21 cellular contexts compared by ENCODE assay signal in the genomic region with DNA sequence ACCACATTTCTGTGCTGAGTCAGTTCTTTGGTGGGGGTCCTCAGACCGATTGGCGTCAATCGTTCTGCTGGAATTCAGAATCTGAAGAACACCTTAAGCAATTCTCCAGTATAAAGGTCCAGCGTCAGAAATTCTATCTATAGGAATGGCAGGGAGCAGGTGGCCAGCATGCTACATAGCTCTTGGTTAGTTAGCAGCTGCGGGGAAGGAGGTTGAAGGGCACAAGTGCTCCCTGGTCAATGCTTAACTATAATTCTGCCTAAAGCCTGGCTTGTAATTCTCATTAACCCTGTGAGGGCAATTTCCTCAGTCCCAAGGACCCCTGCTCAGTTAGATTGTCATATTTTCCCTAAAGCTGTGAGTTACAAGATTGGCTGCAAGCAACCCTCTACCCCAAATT. TPM values are rescaled to one million over a fixed set of nuclear protein-coding genes. Genes with fewer than 3 reads are reported as not detected.
DNase-seq lines count a peak whose midpoint lies in the region; ATAC-seq, FAIRE-seq and TF ChIP-seq lines count a peak whose summit lies in the region.
"Had no signal": no experiment of that assay in that cellular context is flagged by ENCODE, and none has a peak within 500 bp of the region (broad histone marks: within the 10 kb centered on the region; RNA-seq: fewer than 3 reads in every experiment).

No MANE protein-coding gene starts in this region.

- TF ChIP-seq POLR2A in right lobe of liver (IDR thresholded peaks at IDR 0.05): no peak

- H3K4me1 ChIP-seq in right lobe of liver (peaks cover 0 to 37% (median 14%) of the 10 kb centered on the region in 4 donors), MM.1S (ENCODE audit: low read length) (no peaks in the 10 kb centered on the region)
- H3K4me1 ChIP-seq: HAP-1 had no signal

- peak; percentile 36 for FAIRE-seq in bronchial epithelial cell (lab: Jason Lieb, UNC)
- FAIRE-seq: G401.6, GM12892, GM19239, H54 had no signal

- no peaks in the 10 kb centered on the region for H3F3A ChIP-seq in MM.1S (ENCODE audit: insufficient read depth, low read length)

- H3K27ac ChIP-seq in right lobe of liver (peak overlapping the region in 1 of 3 donors; percentile 66), MM.1S (ENCODE audit: low read length) (no peak overlapping the region)

- ATAC-seq in left colon (peak; percentile 37), right lobe of liver (peak; percentile 47 to 62 (median 59)), HG02973 (IDR thresholded peaks at IDR 0.05; ENCODE audit: unreplicated experiment) (no peak)

- no peaks in the 10 kb centered on the region for H3K79me2 ChIP-seq in MM.1S (ENCODE audit: low read length)

- no peaks in the 10 kb centered on the region for H3K27me3 Mint-ChIP-seq in nephron (ENCODE audit: low read depth)

- H3K9me3 ChIP-seq in right lobe of liver (no peaks in the 10 kb centered on the region), MM.1S (replicated peaks; ENCODE audit: insufficient read depth, low read length) (no peaks in the 10 kb centered on the region)
- H3K9me3 ChIP-seq: HAP-1 had no signal

- H3K36me3 Mint-ChIP-seq in nephron (ENCODE audit: low read depth): no peaks in the 10 kb centered on the region
- H3K36me3 Mint-ChIP-seq: CD4-positive, alpha-beta memory T cell had no signal

- no peak for TF ChIP-seq CTCF in bronchial epithelial cell (IDR thresholded peaks at IDR 0.05; ENCODE audit: insufficient read depth, low read length, severe bottlenecking)
- TF ChIP-seq CTCF in right lobe of liver (IDR thresholded peaks at IDR 0.05): no peak
- TF ChIP-seq CTCF in nephron (IDR thresholded peaks at IDR 0.05; ENCODE audit: unreplicated experiment in 3 of 3): no peak
- no peak for TF ChIP-seq CTCF in MM.1S (IDR thresholded peaks at IDR 0.05; ENCODE audit: low read length)

- H3K36me3 ChIP-seq in bronchial epithelial cell (ENCODE audit: control insufficient read depth, insufficient read depth, low read length) (no peaks in the 10 kb centered on the region), right lobe of liver (no peaks in the 10 kb centered on the region), MM.1S (replicated peaks; ENCODE audit: insufficient read depth, low read length) (no peaks in the 10 kb centered on the region)
- H3K36me3 ChIP-seq: HAP-1 had no signal

- no peak overlapping the region for H3K9ac ChIP-seq in MM.1S (ENCODE audit: low read length)

- intact Hi-C loops in left colon (cut with DNase I, micrococcal nuclease): no loop called here
- intact Hi-C loops in right lobe of liver (cut with DNase I): no loop called here

- H3K4me3 Mint-ChIP-seq in nephron: no peak overlapping the region
- H3K4me3 Mint-ChIP-seq: CD4-positive, alpha-beta memory T cell; HFFc6 had no signal

- no peaks in the 10 kb centered on the region for H4K20me1 ChIP-seq in MM.1S (ENCODE audit: insufficient read depth, low read length)

- no peaks in the 10 kb centered on the region for H3K27me3 ChIP-seq in bronchial epithelial cell (ENCODE audit: control insufficient read depth, insufficient read depth, low read length)
- no peaks in the 10 kb centered on the region for H3K27me3 ChIP-seq in right lobe of liver
- no peaks in the 10 kb centered on the region for H3K27me3 ChIP-seq in MM.1S (replicated peaks; ENCODE audit: insufficient read depth, low read length)

- no peaks in the 10 kb centered on the region for H3K9me3 Mint-ChIP-seq in nephron
- H3K9me3 Mint-ChIP-seq: HFFc6 had no signal

- H3K9me2 ChIP-seq in MM.1S (replicated peaks; ENCODE audit: insufficient read depth, low read length): no peaks in the 10 kb centered on the region

- H2AFZ ChIP-seq in MM.1S (ENCODE audit: low read length): no peak overlapping the region

- 71% methylated on average over 4 of the region's 5 CpGs for WGBS in right lobe of liver (ENCODE audit: insufficient coverage, low coverage, low lambda C conversion rate, missing lambda C conversion rate)

- H3K4me3 ChIP-seq in bronchial epithelial cell (ENCODE audit: low read depth, low read length) (no peak overlapping the region), right lobe of liver (no peak overlapping the region), MM.1S (ENCODE audit: low read length) (no peak overlapping the region)
- H3K4me3 ChIP-seq: HAP-1 had no signal

- H3K4me2 ChIP-seq in MM.1S (ENCODE audit: low read depth, low read length): no peak overlapping the region

- H3K4me1 Mint-ChIP-seq in nephron: peaks cover 36% of the 10 kb centered on the region
- H3K4me1 Mint-ChIP-seq: CD4-positive, alpha-beta memory T cell had no signal

- DNase-seq in bronchial epithelial cell (ENCODE audit: low read depth): no peak
- no peak for DNase-seq in left colon
- DNase-seq in right lobe of liver: no peak
- no peak for DNase-seq in MM.1S
- DNase-seq in D341Med (ENCODE audit: low spot score): no peak
- DNase-seq in KG1 (lab: John Stamatoyannopoulos, UW): no peak
- DNase-seq: C1 segment of cervical spinal cord; Calu3; CD4-positive, alpha-beta memory T cell; COR-L47; DMS153; DND-41; GOT3; HFFc6 had no signal

- peak overlapping the region; percentile 32 to 64 (median 40) for H3K27ac Mint-ChIP-seq in nephron
- H3K27ac Mint-ChIP-seq: CD4-positive, alpha-beta memory T cell; HFFc6 had no signal

RNA-seq across cellular contexts. Expression of a gene that starts 54.3 kb away (rescaled TPM):
- total RNA-seq in bronchial epithelial cell (31.9 and 37.4 TPM in 2 replicates), left colon (10 to 100 TPM; 56.8 to 63.2 TPM), right lobe of liver (100 to 1,000 TPM in 4 of 6 experiments, 10 to 100 TPM in 2; 58.0 to 152 (median 131) TPM)
